ENCODE assay signal across 8 cellular contexts in genomic region chr1:32650752-32651460, GRCh38. TPM values are rescaled to one million over a fixed set of nuclear protein-coding genes. Genes with fewer than 3 reads are reported as not detected.
A peak's percentile ranks its signal among the peaks of the same experiment; 100 is the strongest.
DNase-seq lines count a peak whose midpoint lies in the region; ATAC-seq and TF ChIP-seq lines count a peak whose summit lies in the region.

RBBP4 (plus strand) TSS chr1:32651208; CDS start chr1:32651307, 99 bp downstream.

- H3K4me3 ChIP-seq in IMR-90 (ENCODE audit: insufficient read depth, low read depth, low read length) (peak within 1 kb of the TSS; percentile 97), epithelial cell of esophagus (ENCODE audit: low read length) (peak within 1 kb of the TSS; percentile 93), mucosa of descending colon (peak within 1 kb of the TSS; percentile 47)

- TF ChIP-seq CTCF in IMR-90 (conservative IDR thresholded peaks at IDR 0.05; ENCODE audit: low read depth, low read length): no peak
- TF ChIP-seq CTCF in epithelial cell of esophagus (IDR thresholded peaks at IDR 0.05; ENCODE audit: insufficient read depth, low read depth, low read length, missing control alignments): no peak
- no peak for TF ChIP-seq CTCF in mucosa of descending colon (IDR thresholded peaks at IDR 0.05)

- no peak for TF ChIP-seq RAD21 in IMR-90 (IDR thresholded peaks at IDR 0.05; ENCODE audit: low read length)

- peak within 1 kb of the TSS; percentile 81 to 99 for H4K8ac ChIP-seq in IMR-90 (ENCODE audit: low read depth in 2 of 2, low read length in 2 of 2)

- peaks cover 15 to 43% of the 10 kb centered on the region in 2 experiments for H3K79me1 ChIP-seq in IMR-90 (ENCODE audit: low read depth in 1 of 2, low read length in 2 of 2)

- no peaks in the 10 kb centered on the region for H3K9me3 ChIP-seq in IMR-90 (ENCODE audit: control insufficient read depth, insufficient read depth, low read length)
- H3K9me3 ChIP-seq in mucosa of descending colon: no peaks in the 10 kb centered on the region

- peak within 1 kb of the TSS; percentile 97 for H4K5ac ChIP-seq in IMR-90 (ENCODE audit: low read depth, low read length)

- H2AFZ ChIP-seq in IMR-90 (replicated peaks; ENCODE audit: low read length, poor library complexity): peak within 1 kb of the TSS; percentile 90

- peaks cover 15% of the 10 kb centered on the region for H3K36me3 ChIP-seq in IMR-90 (ENCODE audit: control insufficient read depth, insufficient read depth, low read length)
- peaks cover 10% of the 10 kb centered on the region for H3K36me3 ChIP-seq in mucosa of descending colon (ENCODE audit: low read depth)

- H3K56ac ChIP-seq in IMR-90 (ENCODE audit: extremely low read depth, insufficient read depth, low read length): peak within 1 kb of the TSS; percentile 98

- DNase-seq in DMS 273 (lab: John Stamatoyannopoulos, UW; ENCODE audit: unreplicated experiment) (peak; percentile 99), IMR-90 (peak; percentile 96), OCI-M1 (lab: John Stamatoyannopoulos, UW) (peak; percentile 98), activated T-cell treated with anti-CD3 and anti-CD28 coated beads for 24 hours (ENCODE audit: low read depth) (peak; percentile 99), epithelial cell of esophagus (ENCODE audit: low read depth) (peak; percentile 98), mucosa of descending colon (peak; percentile 98 to 99 (median 98))
- DNase-seq in stimulated activated CD8-positive, alpha-beta memory T cell treated with anti-CD3 and anti-CD28 coated beads, Interleukin-4, amount 100 ng/mL, for 24 hours (ENCODE audit: low read depth): peak; percentile 99

- in situ Hi-C loops in IMR-90 (cut with MboI; ENCODE audit: low sequenced_read_pairs): no loop called here

- H3K4me1 ChIP-seq in IMR-90 (ENCODE audit: control insufficient read depth, insufficient read depth, low read length) (peaks cover 3% of the 10 kb centered on the region; the same call in 1 of the 2 replicates), mucosa of descending colon (ENCODE audit: low read depth) (peaks cover 39% of the 10 kb centered on the region)

- WGBS in IMR-90 (ENCODE audit: extremely low coverage in 2 of 2, insufficient read length in 1 of 2), 2 experiments: 0% methylated on average over 33 of the region's 67 CpGs; no CpG with 5 or more reads in 1 of the 2 experiments

- H3K18ac ChIP-seq in IMR-90 (ENCODE audit: low read depth, low read length): peak within 1 kb of the TSS; percentile 93

- H3K9me1 ChIP-seq in IMR-90 (ENCODE audit: insufficient read depth, low read length): no peaks in the 10 kb centered on the region; the same call in 1 of the 2 replicates

- TF ChIP-seq POLR2A in IMR-90 (IDR thresholded peaks at IDR 0.05; ENCODE audit: low read depth, low read length): peak; percentile 5

- peak within 1 kb of the TSS; percentile 87 for H2BK120ac ChIP-seq in IMR-90 (ENCODE audit: low read depth, low read length)

- no peaks in the 10 kb centered on the region for H3K27me3 ChIP-seq in IMR-90 (ENCODE audit: control insufficient read depth, insufficient read depth, low read length)

- peak within 1 kb of the TSS; percentile 95 for H3K9ac ChIP-seq in IMR-90 (ENCODE audit: low read depth, low read length)

- peak within 1 kb of the TSS; percentile 98 for H3K4ac ChIP-seq in IMR-90 (ENCODE audit: low read depth, low read length)

- H3K27ac ChIP-seq in IMR-90 (ENCODE audit: insufficient read depth, low read length): peak within 1 kb of the TSS; percentile 96

- H4K20me1 ChIP-seq in IMR-90 (ENCODE audit: insufficient read depth, low read length): peaks cover 5% of the 10 kb centered on the region; the same call in 1 of the 2 replicates

- intact Hi-C loops in IMR-90 (cut with micrococcal nuclease) (loop anchor here (2.0 kb wide), 2 partner anchors 52 to 202 kb away; partner anchors contain the start of gene SYNC), mucosa of descending colon (cut with DNase I, micrococcal nuclease) (no loop called here)

- H2BK20ac ChIP-seq in IMR-90 (ENCODE audit: low read depth, low read length): peak within 1 kb of the TSS; percentile 39; the same call in 1 of the 2 replicates

- POLR2A ChIA-PET in IMR-90 (lab: Charles Lee; ENCODE audit: unreplicated experiment): interaction anchor here (0.6 kb wide), 1 partner anchor 412 kb away, joined by 3 read pairs; no protein-coding TSS in a partner anchor

- peak within 1 kb of the TSS; percentile 99 for H3K14ac ChIP-seq in IMR-90 (replicated peaks; ENCODE audit: low read depth, low read length)

- BruUV-seq in IMR-90 (replicated peaks; lab: Mats Ljungman, UMichigan): no TSS peak

- dilution Hi-C loops in IMR-90 (cut with HindIII; ENCODE audit: low sequenced_read_pairs, unreplicated experiment): no loop called here

- ATAC-seq in GM21528 (IDR thresholded peaks at IDR 0.05; ENCODE audit: low FRiP score, unreplicated experiment) (peak; percentile 80), IMR-90 (ENCODE audit: low read depth) (peak; percentile 95), mucosa of descending colon (peak; percentile 94)

- H3K4me2 ChIP-seq in IMR-90 (ENCODE audit: low read depth, low read length): peak within 1 kb of the TSS; percentile 98

- H2BK15ac ChIP-seq in IMR-90 (ENCODE audit: low read depth, low read length): peak within 1 kb of the TSS; percentile 61; the same call in 1 of the 3 replicates

- peak within 1 kb of the TSS; percentile 99 for H2AK9ac ChIP-seq in IMR-90 (replicated peaks; ENCODE audit: low read depth, low read length, poor library complexity)

- peak within 1 kb of the TSS; percentile 94 for H3K23ac ChIP-seq in IMR-90 (ENCODE audit: low read depth, low read length)

- H4K91ac ChIP-seq in IMR-90 (ENCODE audit: insufficient read depth, low read depth, low read length): peak within 1 kb of the TSS; percentile 96

- H2BK5ac ChIP-seq in IMR-90 (ENCODE audit: low read depth, low read length, poor library complexity, severe bottlenecking): peak within 1 kb of the TSS; percentile 96

- CTCF ChIA-PET in IMR-90 (lab: Yijun Ruan, JAX): interaction anchor here (0.6 kb wide), 1 partner anchor 13 kb away, joined by 4 read pairs; no protein-coding TSS in a partner anchor

- peak within 1 kb of the TSS; percentile 91 for H2AK5ac ChIP-seq in IMR-90 (ENCODE audit: low read depth, low read length)

TF ChIP-seq in IMR-90, 13 proteins besides CTCF, POLR2A, EP300 and RAD21:
- TF ChIP-seq ELK1 (IDR thresholded peaks at IDR 0.05; ENCODE audit: borderline replicate concordance, low read depth, low read length) (no peak), MAZ (IDR thresholded peaks at IDR 0.05; ENCODE audit: borderline replicate concordance, low read depth, low read length) (peak; percentile 68; the same call in 1 of the 2 replicates), CHD1 (IDR thresholded peaks at IDR 0.05; ENCODE audit: low read depth, low read length) (peak; percentile 94), FOS (IDR thresholded peaks at IDR 0.05; ENCODE audit: low read depth, low read length) (0 out of 2 replicates have a peak, but pooled peaks have one; percentile 15), USF2 (IDR thresholded peaks at IDR 0.05; ENCODE audit: low read depth, low read length) (peak; percentile 94), RCOR1 (IDR thresholded peaks at IDR 0.05; ENCODE audit: insufficient replicate concordance, low read length) (no peak), SMC3 (IDR thresholded peaks at IDR 0.05; ENCODE audit: low read depth, low read length) (no peak), MAFK (IDR thresholded peaks at IDR 0.05; ENCODE audit: low read depth, low read length) (no peak), RFX5 (IDR thresholded peaks at IDR 0.05; ENCODE audit: low read depth, low read length) (no peak), NFE2L2 (IDR thresholded peaks at IDR 0.05; ENCODE audit: low read depth, low read length) (no peak), CEBPB (IDR thresholded peaks at IDR 0.05; ENCODE audit: low read depth, low read length) (no peak), MXI1 (IDR thresholded peaks at IDR 0.05; ENCODE audit: borderline replicate concordance, low read depth, low read length) (0 out of 2 replicates have a peak, but pooled peaks have one; percentile 16), BHLHE40 (IDR thresholded peaks at IDR 0.05; ENCODE audit: low read depth, low read length) (peak; percentile 93)

RNA-seq across cellular contexts. Expression of gene RBBP4, which starts in this region (rescaled TPM):
- total RNA-seq in IMR-90 (2012; rRNA removed) (138 and 161 TPM in 2 replicates), mucosa of descending colon (100 to 1,000 TPM; 120 to 156 (median 136) TPM)
- 71.0 and 82.9 TPM in 2 replicates for polyA plus RNA-seq in IMR-90 (2012; rRNA removed)
- 30.3 and 58.3 TPM in 2 replicates for polyA plus RNA-seq in IMR-90 (2012; cell fraction: cytosol; rRNA removed)
- polyA plus RNA-seq in IMR-90 (2012; cell fraction: nucleus; rRNA removed; ENCODE audit: low replicate concordance): 34.6 and 96.3 TPM in 2 replicates

Comparison
In these comparisons a context has a peak if more than half of its experiments do, and no peak if none do; other contexts are left out.
1. Peak in every context shown above with its lines: DNase-seq, ATAC-seq, H3K4me3 ChIP-seq and H3K27ac ChIP-seq.
2. H3K4me3 ChIP-seq: peak in every context shown above with its lines; median percentile 97 in IMR-90; 93 in epithelial cell of esophagus; 47 in mucosa of descending colon.